Comparison of ENCODE assay signal across 17 cellular contexts in the genomic region with DNA sequence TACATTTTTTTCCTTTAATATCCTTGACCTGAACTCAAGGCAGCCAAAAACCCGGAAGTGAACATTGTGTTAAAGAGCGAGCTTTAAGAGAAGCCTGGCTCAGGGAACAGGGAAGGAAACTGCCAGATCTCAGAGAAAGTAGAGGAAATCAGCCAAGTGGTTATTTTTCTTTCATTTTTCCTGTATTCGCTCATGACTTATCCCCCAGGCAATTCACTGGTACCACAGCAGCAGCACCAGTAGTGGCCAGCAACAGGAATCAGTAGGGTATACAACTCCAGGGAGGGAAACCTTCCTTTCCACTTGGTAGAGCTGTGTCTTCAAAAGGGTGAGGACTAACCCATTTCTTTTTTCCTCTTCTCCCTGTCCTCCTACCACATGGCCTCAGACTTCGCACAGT.
DNase-seq lines count a peak whose midpoint lies in the region; ATAC-seq and TF ChIP-seq lines count a peak whose summit lies in the region.
"Had no signal": no experiment of that assay in that cellular context is flagged by ENCODE, and none has a peak within 500 bp of the region (broad histone marks: within the 10 kb centered on the region; RNA-seq: fewer than 3 reads in every experiment).

No MANE protein-coding gene starts in this region.

- DNase-seq in M059J (ENCODE audit: low read depth) (peak; percentile 80), dedifferentiated amniotic fluid mesenchymal stem cell (ENCODE audit: extremely low spot score) (peak; percentile 16), right atrium auricular region (ENCODE audit: low spot score) (no peak), uterus (no peak), A172 (ENCODE audit: low spot score) (no peak)
- DNase-seq: activated gamma-delta T cell treated with Interleukin-2 at 50 U/mL for 16 hours; BE2C; DMS53; KBM-7; NCI-H2029 treated with DMSO at 0.1 percent for 48 hours; stimulated activated CD4-positive, alpha-beta T cell treated with anti-CD3 and anti-CD28 coated beads, Interleukin-2, amount 100 ng/mL, for 48 hours had no signal

- H3K4me1 ChIP-seq in right atrium auricular region (no peaks in the 10 kb centered on the region), skeletal muscle tissue (ENCODE audit: control insufficient read depth in 3 of 3, insufficient read depth in 3 of 3, low read length in 3 of 3) (peaks cover 0 to 4% (median 0%) of the 10 kb centered on the region in 3 donors), uterus (no peaks in the 10 kb centered on the region)
- H3K4me1 ChIP-seq: BE2C had no signal

- TF ChIP-seq CTCF in right atrium auricular region (IDR thresholded peaks at IDR 0.05) (no peak), uterus (IDR thresholded peaks at IDR 0.05) (no peak)

- H3K27ac ChIP-seq in right atrium auricular region, result peak overlapping the region; percentile 21 to 52
- peak overlapping the region; percentile 54 for H3K27ac ChIP-seq in skeletal muscle tissue (ENCODE audit: low read depth, low read length)
- no peak overlapping the region for H3K27ac ChIP-seq in uterus
- H3K27ac ChIP-seq: SK-N-MC had no signal

- H3K9me3 ChIP-seq in right atrium auricular region, result peaks cover 0 to 5% of the 10 kb centered on the region in 2 donors
- H3K9me3 ChIP-seq in skeletal muscle tissue (ENCODE audit: control insufficient read depth in 3 of 3, low read length in 3 of 3), result no peaks in the 10 kb centered on the region
- H3K9me3 ChIP-seq in uterus, result no peaks in the 10 kb centered on the region
- H3K9me3 ChIP-seq: BE2C had no signal

- ATAC-seq in GM19452 (IDR thresholded peaks at IDR 0.05; ENCODE audit: unreplicated experiment) (no peak), SK-N-SH treated with all-trans-retinoic acid at 6 μM for 48 hours (no peak)
- ATAC-seq: esophagus mucosa; stimulated activated effector memory CD8-positive, alpha-beta T cell treated with anti-CD3 and anti-CD28 coated beads, Interleukin-12 subunit alpha, Interleukin-12 subunit beta, amount 100 ng/mL, for 72 hours had no signal

- H3K36me3 ChIP-seq in right atrium auricular region, result no peaks in the 10 kb centered on the region
- no peaks in the 10 kb centered on the region for H3K36me3 ChIP-seq in skeletal muscle tissue (ENCODE audit: control insufficient read depth in 3 of 3, insufficient read depth in 3 of 3, low read length in 3 of 3)
- no peaks in the 10 kb centered on the region for H3K36me3 ChIP-seq in uterus
- H3K36me3 ChIP-seq: BE2C had no signal

- intact Hi-C loops in uterus (cut with DNase I; ENCODE audit: low total_unique reads), result no loop called here

- H3K9ac ChIP-seq in skeletal muscle tissue (ENCODE audit: low read depth in 1 of 3, low read length in 3 of 3), result no peak overlapping the region

- H3K27me3 ChIP-seq in right atrium auricular region, result no peaks in the 10 kb centered on the region
- H3K27me3 ChIP-seq in skeletal muscle tissue (ENCODE audit: control insufficient read depth in 3 of 3, insufficient read depth in 3 of 3, low read length in 3 of 3), result no peaks in the 10 kb centered on the region
- no peaks in the 10 kb centered on the region for H3K27me3 ChIP-seq in uterus
- H3K27me3 ChIP-seq: BE2C had no signal

- TF ChIP-seq POLR2A in uterus (IDR thresholded peaks at IDR 0.05), result no peak

- H3K4me3 ChIP-seq in right atrium auricular region (no peak overlapping the region), skeletal muscle tissue (ENCODE audit: low read length in 3 of 3) (peak overlapping the region in 1 of 3 donors; percentile 26), uterus (no peak overlapping the region)
- H3K4me3 ChIP-seq: SK-N-MC had no signal

TF ChIP-seq in SK-N-SH treated with all-trans-retinoic acid at 6 μM for 48 hours, 23 proteins besides CTCF, POLR2A, EP300 and RAD21:
- no peak for TF ChIP-seq ZFP30 (CRISPR knock-in tag; IDR thresholded peaks at IDR 0.05)
- TF ChIP-seq, protein P1, sequence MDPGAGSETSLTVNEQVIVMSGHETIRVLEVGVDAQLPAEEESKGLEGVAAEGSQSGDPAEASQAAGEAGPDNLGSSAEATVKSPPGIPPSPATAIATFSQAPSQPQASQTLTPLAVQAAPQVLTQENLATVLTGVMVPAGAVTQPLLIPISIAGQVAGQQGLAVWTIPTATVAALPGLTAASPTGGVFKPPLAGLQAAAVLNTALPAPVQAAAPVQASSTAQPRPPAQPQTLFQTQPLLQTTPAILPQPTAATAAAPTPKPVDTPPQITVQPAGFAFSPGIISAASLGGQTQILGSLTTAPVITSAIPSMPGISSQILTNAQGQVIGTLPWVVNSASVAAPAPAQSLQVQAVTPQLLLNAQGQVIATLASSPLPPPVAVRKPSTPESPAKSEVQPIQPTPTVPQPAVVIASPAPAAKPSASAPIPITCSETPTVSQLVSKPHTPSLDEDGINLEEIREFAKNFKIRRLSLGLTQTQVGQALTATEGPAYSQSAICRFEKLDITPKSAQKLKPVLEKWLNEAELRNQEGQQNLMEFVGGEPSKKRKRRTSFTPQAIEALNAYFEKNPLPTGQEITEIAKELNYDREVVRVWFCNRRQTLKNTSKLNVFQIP (CRISPR knock-in tag; IDR thresholded peaks at IDR 0.05; ENCODE audit: borderline replicate concordance, low read depth), result no peak
- TF ChIP-seq BACH2 (CRISPR knock-in tag; IDR thresholded peaks at IDR 0.05; ENCODE audit: borderline replicate concordance), result no peak
- no peak for TF ChIP-seq GLIS3 (CRISPR knock-in tag; IDR thresholded peaks at IDR 0.05)
- TF ChIP-seq, protein P2, sequence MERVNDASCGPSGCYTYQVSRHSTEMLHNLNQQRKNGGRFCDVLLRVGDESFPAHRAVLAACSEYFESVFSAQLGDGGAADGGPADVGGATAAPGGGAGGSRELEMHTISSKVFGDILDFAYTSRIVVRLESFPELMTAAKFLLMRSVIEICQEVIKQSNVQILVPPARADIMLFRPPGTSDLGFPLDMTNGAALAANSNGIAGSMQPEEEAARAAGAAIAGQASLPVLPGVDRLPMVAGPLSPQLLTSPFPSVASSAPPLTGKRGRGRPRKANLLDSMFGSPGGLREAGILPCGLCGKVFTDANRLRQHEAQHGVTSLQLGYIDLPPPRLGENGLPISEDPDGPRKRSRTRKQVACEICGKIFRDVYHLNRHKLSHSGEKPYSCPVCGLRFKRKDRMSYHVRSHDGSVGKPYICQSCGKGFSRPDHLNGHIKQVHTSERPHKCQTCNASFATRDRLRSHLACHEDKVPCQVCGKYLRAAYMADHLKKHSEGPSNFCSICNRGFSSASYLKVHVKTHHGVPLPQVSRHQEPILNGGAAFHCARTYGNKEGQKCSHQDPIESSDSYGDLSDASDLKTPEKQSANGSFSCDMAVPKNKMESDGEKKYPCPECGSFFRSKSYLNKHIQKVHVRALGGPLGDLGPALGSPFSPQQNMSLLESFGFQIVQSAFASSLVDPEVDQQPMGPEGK (CRISPR knock-in tag; IDR thresholded peaks at IDR 0.05; ENCODE audit: borderline replicate concordance), result no peak
- TF ChIP-seq, protein P3, sequence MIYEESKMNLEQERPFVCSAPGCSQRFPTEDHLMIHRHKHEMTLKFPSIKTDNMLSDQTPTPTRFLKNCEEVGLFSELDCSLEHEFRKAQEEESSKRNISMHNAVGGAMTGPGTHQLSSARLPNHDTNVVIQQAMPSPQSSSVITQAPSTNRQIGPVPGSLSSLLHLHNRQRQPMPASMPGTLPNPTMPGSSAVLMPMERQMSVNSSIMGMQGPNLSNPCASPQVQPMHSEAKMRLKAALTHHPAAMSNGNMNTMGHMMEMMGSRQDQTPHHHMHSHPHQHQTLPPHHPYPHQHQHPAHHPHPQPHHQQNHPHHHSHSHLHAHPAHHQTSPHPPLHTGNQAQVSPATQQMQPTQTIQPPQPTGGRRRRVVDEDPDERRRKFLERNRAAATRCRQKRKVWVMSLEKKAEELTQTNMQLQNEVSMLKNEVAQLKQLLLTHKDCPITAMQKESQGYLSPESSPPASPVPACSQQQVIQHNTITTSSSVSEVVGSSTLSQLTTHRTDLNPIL (CRISPR knock-in tag; IDR thresholded peaks at IDR 0.05; ENCODE audit: low read depth), result no peak
- TF ChIP-seq TOX (CRISPR knock-in tag; IDR thresholded peaks at IDR 0.05; ENCODE audit: borderline replicate concordance), result no peak
- no peak for TF ChIP-seq ZC3H10 (CRISPR knock-in tag; IDR thresholded peaks at IDR 0.05)
- TF ChIP-seq ESRRG (CRISPR knock-in tag; IDR thresholded peaks at IDR 0.05), result no peak
- no peak for TF ChIP-seq OSR1 (CRISPR knock-in tag; IDR thresholded peaks at IDR 0.05)

Comparison
In these comparisons a context has a peak if more than half of its experiments do, and no peak if none do; other contexts are left out.
1. DNase-seq: peak in M059J (single experiment) and dedifferentiated amniotic fluid mesenchymal stem cell (single experiment); none in right atrium auricular region (single experiment), uterus (0 of 2) and A172 (single experiment).
2. H3K27ac ChIP-seq: peak in right atrium auricular region (2 of 2) and skeletal muscle tissue (single experiment); none in uterus (0 of 2).